ENCODE assay signal across 9 cellular contexts in genomic region chr4:143382539-143382938, GRCh38. TPM values are rescaled to one million over a fixed set of nuclear protein-coding genes. Genes with fewer than 3 reads are reported as not detected.
A peak's percentile ranks its signal among the peaks of the same experiment; 100 is the strongest.
DNase-seq lines count a peak whose midpoint lies in the region; ATAC-seq, FAIRE-seq and TF ChIP-seq lines count a peak whose summit lies in the region.
"Had no signal": no experiment of that assay in that cellular context is flagged by ENCODE, and none has a peak within 500 bp of the region (broad histone marks: within the 10 kb centered on the region; RNA-seq: fewer than 3 reads in every experiment).

No MANE protein-coding gene starts in this region.

- H3K4me2 ChIP-seq in GM23338: peak overlapping the region; percentile 27; the same call in 1 of the 2 replicates
- H3K4me2 ChIP-seq in astrocyte (ENCODE audit: low read length): peak overlapping the region; percentile 78

- no peaks in the 10 kb centered on the region for H3F3A ChIP-seq in GM23338 (replicated peaks; ENCODE audit: low read depth)

- H3K4me1 Mint-ChIP-seq in GM23338 (peaks cover 56% of the 10 kb centered on the region), astrocyte (ENCODE audit: low read depth, unreplicated experiment) (peaks cover 32% of the 10 kb centered on the region)

- DNase-seq in GM23338 (ENCODE audit: low spot score): no peak
- peak; percentile 54 for DNase-seq in astrocyte (ENCODE audit: low read depth)
- peak; percentile 68 for DNase-seq in iris pigment epithelial cell (ENCODE audit: low read depth)
- no peak for DNase-seq in stomach
- no peak for DNase-seq in RCC 7860 (ENCODE audit: low spot score)
- DNase-seq in NCI-H2081 treated with DMSO at 0.1 percent for 48 hours (lab: John Stamatoyannopoulos, UW): no peak
- DNase-seq: activated naive CD4-positive, alpha-beta T cell treated with anti-CD3 and anti-CD28 coated beads for 36 hours had no signal

- H3K4me1 ChIP-seq in GM23338 (ENCODE audit: insufficient read depth) (peaks cover 53% of the 10 kb centered on the region), astrocyte (ENCODE audit: insufficient read depth, low read length) (peaks cover 19% of the 10 kb centered on the region), stomach (peaks cover 36 to 96% (median 76%) of the 10 kb centered on the region in 4 donors)

- WGBS in stomach, 5 donors: 13 to 24% (median 18%) methylated on average over 4 of the region's 4 CpGs

- H4K20me1 ChIP-seq in GM23338 (replicated peaks; ENCODE audit: insufficient read depth) (no peaks in the 10 kb centered on the region), astrocyte (ENCODE audit: insufficient read depth, low read length) (no peaks in the 10 kb centered on the region)

- intact Hi-C loops in stomach (cut with DNase I; ENCODE audit: low total_unique reads): no loop called here

- H3K27me3 Mint-ChIP-seq in GM23338 (ENCODE audit: insufficient read depth, low read depth, poor library complexity): peaks cover 4% of the 10 kb centered on the region
- no peaks in the 10 kb centered on the region for H3K27me3 Mint-ChIP-seq in astrocyte (ENCODE audit: low read depth, unreplicated experiment)

- FAIRE-seq in astrocyte (lab: Jason Lieb, UNC): no peak
- no peak for FAIRE-seq in RCC 7860 (lab: Jason Lieb, UNC)

- H3K36me3 Mint-ChIP-seq in GM23338 (ENCODE audit: low read depth) (no peaks in the 10 kb centered on the region), astrocyte (ENCODE audit: low read depth, unreplicated experiment) (peaks cover 2% of the 10 kb centered on the region)

- H3K9me3 ChIP-seq in astrocyte (ENCODE audit: insufficient read depth, low read depth, low read length) (no peaks in the 10 kb centered on the region), stomach (no peaks in the 10 kb centered on the region)

- peak overlapping the region; percentile 69 for H3K9ac ChIP-seq in astrocyte (ENCODE audit: low read length)

- H3K9me3 Mint-ChIP-seq in GM23338 (no peaks in the 10 kb centered on the region), astrocyte (ENCODE audit: unreplicated experiment) (no peaks in the 10 kb centered on the region)
- H3K9me3 Mint-ChIP-seq: activated naive CD4-positive, alpha-beta T cell treated with anti-CD3 and anti-CD28 coated beads for 36 hours had no signal

- H3K27me3 ChIP-seq in GM23338 (ENCODE audit: insufficient read depth) (no peaks in the 10 kb centered on the region), astrocyte (ENCODE audit: insufficient read depth, low read length) (no peaks in the 10 kb centered on the region), stomach (no peaks in the 10 kb centered on the region)

- no peak overlapping the region for H3K27ac Mint-ChIP-seq in GM23338
- peak overlapping the region; percentile 29 for H3K27ac Mint-ChIP-seq in astrocyte (ENCODE audit: unreplicated experiment)
- H3K27ac Mint-ChIP-seq: activated naive CD4-positive, alpha-beta T cell treated with anti-CD3 and anti-CD28 coated beads for 36 hours had no signal

- no peak overlapping the region for H3K4me3 Mint-ChIP-seq in GM23338
- peak overlapping the region; percentile 58 for H3K4me3 Mint-ChIP-seq in astrocyte (ENCODE audit: unreplicated experiment)
- H3K4me3 Mint-ChIP-seq: activated naive CD4-positive, alpha-beta T cell treated with anti-CD3 and anti-CD28 coated beads for 36 hours had no signal

- no peak for TF ChIP-seq CTCF in GM23338 (conservative IDR thresholded peaks at IDR 0.05; ENCODE audit: low read depth in 2 of 2)
- no peak for TF ChIP-seq CTCF in astrocyte (IDR thresholded peaks at IDR 0.05; ENCODE audit: insufficient read depth, low read depth, low read length)
- TF ChIP-seq CTCF in stomach (IDR thresholded peaks at IDR 0.05): no peak

- no peak for ATAC-seq in GM23338
- no peak for ATAC-seq in GM21367 (IDR thresholded peaks at IDR 0.05; ENCODE audit: unreplicated experiment)
- no peak for ATAC-seq in HG03045 (IDR thresholded peaks at IDR 0.05; ENCODE audit: unreplicated experiment)

- no peak for TF ChIP-seq EP300 in stomach (IDR thresholded peaks at IDR 0.05)

- H3K4me3 ChIP-seq in GM23338 (no peak overlapping the region), astrocyte (ENCODE audit: insufficient read depth, low read depth, low read length) (peak overlapping the region; percentile 24), stomach (no peak overlapping the region)

- no peaks in the 10 kb centered on the region for H3K9me2 ChIP-seq in GM23338 (ENCODE audit: insufficient read depth)

- H3K79me2 ChIP-seq in GM23338 (replicated peaks; ENCODE audit: insufficient read depth) (peaks cover 60% of the 10 kb centered on the region), astrocyte (ENCODE audit: insufficient read depth, low read length) (peaks cover 11% of the 10 kb centered on the region)

- H2AFZ ChIP-seq in GM23338 (no peak overlapping the region), astrocyte (ENCODE audit: low read depth, low read length) (peak overlapping the region; percentile 11)

- TF ChIP-seq POLR2A in stomach (IDR thresholded peaks at IDR 0.05): no peak

- no peak overlapping the region for H3K27ac ChIP-seq in GM23338 (ENCODE audit: low read depth)
- H3K27ac ChIP-seq in astrocyte (ENCODE audit: low read depth, low read length): peak overlapping the region; percentile 74
- peak overlapping the region in 4 of 5 donors; percentile 68 to 82 (median 74) for H3K27ac ChIP-seq in stomach

- H3K36me3 ChIP-seq in GM23338 (ENCODE audit: insufficient read depth) (no peaks in the 10 kb centered on the region), astrocyte (ENCODE audit: insufficient read depth, low read length) (no peaks in the 10 kb centered on the region), stomach (no peaks in the 10 kb centered on the region)

TF ChIP-seq in GM23338, 12 proteins besides CTCF, POLR2A, EP300 and RAD21:
- TF ChIP-seq EZH2 (IDR thresholded peaks at IDR 0.05; ENCODE audit: low read depth, unreplicated experiment) (no peak), POLR2AphosphoS5 (IDR thresholded peaks at IDR 0.05; ENCODE audit: low read depth) (no peak), JUNB (IDR thresholded peaks at IDR 0.05; ENCODE audit: unreplicated experiment) (no peak)

RNA-seq across cellular contexts. Expression of gene GAB1, which starts 45.9 kb away (rescaled TPM):
- 18.4 and 32.6 TPM in 2 replicates for total RNA-seq in GM23338 (2014; rRNA removed; shearing (Covaris generic))
- polyA plus RNA-seq in GM23338 (2016; fragmentation: Nextera tagmentation; extraction: Ambion mirVana) (3.6 and 4.0 TPM in 2 replicates), stomach (1 to 10 TPM; 3.2 to 4.8 (median 4.3) TPM)
- total RNA-seq in astrocyte (12.4 and 13.6 TPM in 2 replicates), stomach (100 to 1,000 TPM in 1 of 5 donors, 10 to 100 TPM in 4; 25.1 to 101 (median 60.8) TPM)

Comparison
In these comparisons a context has a peak if more than half of its experiments do, and no peak if none do; other contexts are left out.
1. DNase-seq: peak in astrocyte (single experiment) and iris pigment epithelial cell (single experiment); none in GM23338 (single experiment), stomach (single experiment), RCC 7860 (single experiment) and NCI-H2081 treated with DMSO at 0.1 percent for 48 hours (single experiment).